8 cellular contexts compared by ENCODE assay signal in the genomic region with DNA sequence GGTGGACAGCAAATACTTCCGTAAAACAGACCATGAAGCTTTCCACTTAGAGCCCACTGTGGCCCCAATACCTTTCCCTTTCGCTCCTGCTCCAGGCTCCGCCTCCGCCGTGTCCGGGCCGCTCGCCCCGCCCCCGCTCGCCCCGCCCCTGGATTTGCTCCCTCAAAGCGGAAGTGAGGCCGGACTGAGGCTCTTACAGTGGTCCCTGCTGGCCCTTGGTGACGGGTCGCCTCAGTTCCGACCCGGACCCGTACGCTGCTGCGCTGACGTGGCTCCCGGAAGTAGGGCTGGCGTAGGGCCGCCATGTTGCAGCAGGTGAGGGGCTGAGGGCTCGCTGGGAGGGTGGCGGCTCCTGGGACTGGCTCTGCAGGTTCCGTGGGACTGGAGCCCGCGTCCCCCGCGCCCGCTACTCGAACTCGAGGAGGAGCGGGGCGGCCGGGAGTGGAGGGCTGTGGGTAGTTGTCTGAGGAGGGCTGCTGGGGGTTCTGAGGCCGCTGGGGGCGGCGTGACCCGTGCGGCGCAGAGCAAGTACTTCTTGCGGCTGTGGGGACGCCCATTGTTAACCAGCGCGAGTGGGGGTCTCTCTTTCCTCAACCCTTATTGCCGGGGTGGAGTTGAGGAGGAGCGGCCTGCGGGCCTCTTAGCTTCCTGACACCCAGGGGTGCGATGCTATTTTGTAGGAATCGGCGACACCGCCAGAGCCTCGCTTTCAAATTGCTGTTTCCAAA. TPM values are rescaled to one million over a fixed set of nuclear protein-coding genes. Genes with fewer than 3 reads are reported as not detected.
DNase-seq lines count a peak whose midpoint lies in the region; ATAC-seq, FAIRE-seq and TF ChIP-seq lines count a peak whose summit lies in the region.
"Not testable (repeated sequence)": the region's sequence is repeated elsewhere in the genome, so short reads cannot be mapped to it uniquely, and the experiment has no call there.

A gene (plus strand): TSS at position 193 of the 728 bp plus-strand sequence. CDS start 111 bp downstream, at position 304.

- TF ChIP-seq POLR2A in GM18951 (IDR thresholded peaks at IDR 0.05; ENCODE audit: extremely low read depth, insufficient read depth, insufficient read length) = peak; percentile 69

- under 1% methylated on average over 38 of the region's 56 CpGs for WGBS in smooth muscle cell (ENCODE audit: low lambda C conversion rate)

- H3K9ac ChIP-seq in smooth muscle cell (ENCODE audit: low read depth) = peak within 1 kb of the TSS; percentile 84

- peak; percentile 79 for DNase-seq in AG08396 (ENCODE audit: low spot score)
- DNase-seq in NCI-H2227 treated with DMSO at 0.1 percent for 48 hours (lab: John Stamatoyannopoulos, UW) = peak; percentile 77
- peak; percentile 77 for DNase-seq in bronchial epithelial cell (ENCODE audit: low read depth)
- DNase-seq in iPS-NIHi7 (ENCODE audit: extremely low spot score) = peak; percentile 70
- DNase-seq in smooth muscle cell (lab: John Stamatoyannopoulos, UW; ENCODE audit: unreplicated experiment) = peak; percentile 76

- not testable (repeated sequence) for TF ChIP-seq CTCF in WI38 (IDR thresholded peaks at IDR 0.05; ENCODE audit: low read depth, low read length); bronchial epithelial cell (IDR thresholded peaks at IDR 0.05; ENCODE audit: insufficient read depth, low read length, severe bottlenecking); smooth muscle cell (IDR thresholded peaks at IDR 0.05; ENCODE audit: borderline replicate concordance, insufficient read depth, poor library complexity, severe bottlenecking)

- peak within 1 kb of the TSS; percentile 75 for H2AFZ ChIP-seq in smooth muscle cell (ENCODE audit: low read depth)

- not testable (repeated sequence) for H3K27me3 ChIP-seq in bronchial epithelial cell (ENCODE audit: control insufficient read depth, insufficient read depth, low read length); smooth muscle cell (ENCODE audit: low read depth)

- H3K4me1 ChIP-seq in smooth muscle cell (ENCODE audit: low read depth) = not testable (repeated sequence)

- not testable (repeated sequence) for FAIRE-seq in bronchial epithelial cell (lab: Jason Lieb, UNC)

- H3K4me3 ChIP-seq in WI38 (ENCODE audit: low read depth, low read length) = peak within 1 kb of the TSS; percentile 64
- H3K4me3 ChIP-seq in bronchial epithelial cell (ENCODE audit: low read depth, low read length) = peak within 1 kb of the TSS; percentile 50
- peak within 1 kb of the TSS; percentile 63 for H3K4me3 ChIP-seq in smooth muscle cell

- H3K4me2 ChIP-seq in smooth muscle cell = peak within 1 kb of the TSS; percentile 84

- peak; percentile 96 for ATAC-seq in HG03175 (IDR thresholded peaks at IDR 0.05; ENCODE audit: unreplicated experiment)

- peaks cover 16% of the 10 kb centered on the region for H4K20me1 ChIP-seq in smooth muscle cell (ENCODE audit: low read depth)

- peaks cover 32% of the 10 kb centered on the region for H3K79me2 ChIP-seq in smooth muscle cell (ENCODE audit: low read depth)

- in situ Hi-C loops in GM18951 (cut with MboI; ENCODE audit: low sequenced_read_pairs, unreplicated experiment) = not testable (repeated sequence)

- H3K9me3 ChIP-seq in smooth muscle cell (replicated peaks; ENCODE audit: low read depth) = not testable (repeated sequence)

- H3K36me3 ChIP-seq in bronchial epithelial cell (ENCODE audit: control insufficient read depth, insufficient read depth, low read length); smooth muscle cell (ENCODE audit: low read depth): not testable (repeated sequence)

- peak within 1 kb of the TSS; percentile 67 for H3K27ac ChIP-seq in smooth muscle cell (ENCODE audit: low read depth)

- H3F3A ChIP-seq in smooth muscle cell (ENCODE audit: low read depth) = not testable (repeated sequence)

RNA-seq across cellular contexts. Expression of the gene that starts here (rescaled TPM):
- 152 and 172 TPM in 2 replicates for total RNA-seq in bronchial epithelial cell
- total RNA-seq in smooth muscle cell = 102 and 106 TPM in 2 replicates
- 74.7 and 80.0 TPM in 2 replicates for polyA plus RNA-seq in smooth muscle cell

Comparison
In these comparisons a context has a peak if more than half of its experiments do, and no peak if none do; other contexts are left out.
1. Peak in every context shown above with its lines: DNase-seq, ATAC-seq, H3K4me3 ChIP-seq and H3K27ac ChIP-seq.